ENCODE assay signal across 12 cellular contexts in the genomic region with DNA sequence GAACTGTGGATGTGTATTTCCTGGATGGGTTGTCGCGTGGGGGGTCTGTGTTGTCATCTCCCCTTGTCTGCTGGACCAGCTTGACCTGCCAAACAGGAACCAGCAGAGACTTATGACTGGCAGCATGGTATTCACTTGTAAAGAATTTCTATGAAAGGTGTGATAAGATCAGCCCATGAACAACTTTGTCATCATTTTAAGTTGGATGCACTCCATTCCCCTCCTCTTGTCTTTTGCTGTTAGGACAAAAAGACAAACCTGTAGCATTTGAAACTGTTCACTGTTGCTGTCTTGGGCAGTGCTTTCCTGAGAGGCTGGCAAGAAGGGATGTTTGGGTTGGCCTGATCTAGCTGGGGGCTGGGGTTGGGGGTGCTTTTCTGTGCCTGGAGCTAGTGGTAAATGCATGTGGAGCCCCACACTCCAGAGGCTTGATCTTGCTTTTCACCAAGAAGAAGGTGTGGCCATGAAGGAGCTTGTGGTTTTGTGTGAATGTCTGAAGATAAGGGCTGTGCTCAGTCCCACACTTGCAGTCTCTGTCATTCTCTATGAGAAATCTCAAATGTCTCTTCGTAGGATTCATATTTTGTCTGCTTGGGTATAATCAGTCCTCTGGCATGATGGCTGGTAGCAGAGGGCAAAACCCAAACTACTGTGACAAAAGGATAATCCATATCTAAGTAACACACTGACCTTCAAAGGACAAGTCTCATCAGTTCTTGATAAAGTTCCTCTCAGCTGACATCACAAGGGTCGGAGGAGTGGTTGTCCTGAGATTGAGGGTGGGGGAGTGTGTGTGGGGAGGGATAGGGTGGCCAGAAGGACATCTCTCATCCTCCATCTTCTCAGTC. TPM values are rescaled to one million over a fixed set of nuclear protein-coding genes. Genes with fewer than 3 reads are reported as not detected.
DNase-seq lines count a peak whose midpoint lies in the region; ATAC-seq, FAIRE-seq and TF ChIP-seq lines count a peak whose summit lies in the region.
"Had no signal": no experiment of that assay in that cellular context is flagged by ENCODE, and none has a peak within 500 bp of the region (broad histone marks: within the 10 kb centered on the region; RNA-seq: fewer than 3 reads in every experiment).

No MANE protein-coding gene starts in this region.

- ATAC-seq in K562 (peak; percentile 99), GM18868 (IDR thresholded peaks at IDR 0.05; ENCODE audit: unreplicated experiment) (no peak)
- ATAC-seq: psoas muscle, T-cell had no signal

- no peak overlapping the region for H2AK5ac ChIP-seq in mesenchymal stem cell (ENCODE audit: low read length, severe bottlenecking)

- H3K9ac ChIP-seq in KMS-11 (no peak overlapping the region), K562 (ENCODE audit: insufficient read depth in 1 of 2, low read depth in 2 of 2, low read length in 2 of 2) (no peak overlapping the region), mesenchymal stem cell (ENCODE audit: low read length) (no peak overlapping the region)

- TF ChIP-seq CTCF in C4-2B (conservative IDR thresholded peaks at IDR 0.05) = no peak
- no peak for TF ChIP-seq CTCF in KMS-11 (conservative IDR thresholded peaks at IDR 0.05; ENCODE audit: low read depth, low read length)
- TF ChIP-seq CTCF in K562 (IDR thresholded peaks at IDR 0.05 in 2 of 3, conservative IDR thresholded peaks at IDR 0.05 in 1 of 3; ENCODE audit: insufficient read depth in 2 of 3, low read depth in 1 of 3, low read length in 3 of 3) = no peak
- no peak for TF ChIP-seq CTCF in sigmoid colon (IDR thresholded peaks at IDR 0.05)
- no peak for TF ChIP-seq CTCF in GM13976 (IDR thresholded peaks at IDR 0.05; ENCODE audit: borderline replicate concordance, control extremely low read depth, extremely low read depth, insufficient read depth, missing control alignments)

- TF ChIP-seq EP300 in K562 (IDR thresholded peaks at IDR 0.05; ENCODE audit: low read length) (no peak), sigmoid colon (IDR thresholded peaks at IDR 0.05) (no peak)

- H4K20me1 ChIP-seq in KMS-11 (ENCODE audit: insufficient read depth) (no peaks in the 10 kb centered on the region), K562 (replicated peaks; ENCODE audit: control insufficient read depth, insufficient read depth, low read length) (peaks cover 16% of the 10 kb centered on the region)

- no peaks in the 10 kb centered on the region for H3K79me2 ChIP-seq in KMS-11 (ENCODE audit: insufficient read depth, low read depth)
- H3K79me2 ChIP-seq in K562 (ENCODE audit: control insufficient read depth, insufficient read depth, low read length) = no peaks in the 10 kb centered on the region

- H3K4me1 ChIP-seq in KMS-11 (ENCODE audit: low read depth, poor library complexity, severe bottlenecking) (peaks cover 22% of the 10 kb centered on the region), K562 (replicated peaks in 1 of 2; ENCODE audit: control insufficient read depth in 2 of 2, insufficient read depth in 2 of 2, low read length in 2 of 2) (peaks cover 5 to 14% of the 10 kb centered on the region in 2 experiments; a peak in 3 of 5 replicates), mesenchymal stem cell (ENCODE audit: control insufficient read depth, insufficient read depth, low read depth, low read length) (peaks cover 8% of the 10 kb centered on the region), sigmoid colon (no peaks in the 10 kb centered on the region)
- H3K4me1 ChIP-seq: psoas muscle had no signal

- H2AFZ ChIP-seq in KMS-11 (ENCODE audit: low read depth) = no peak overlapping the region
- no peak overlapping the region for H2AFZ ChIP-seq in K562 (ENCODE audit: low read depth, low read length)
- H2AFZ ChIP-seq in mesenchymal stem cell (ENCODE audit: low read depth, low read length) = no peak overlapping the region

- H3K27me3 ChIP-seq in KMS-11 (ENCODE audit: insufficient read depth, low read depth) (no peaks in the 10 kb centered on the region), K562 (ENCODE audit: control insufficient read depth in 2 of 2, insufficient read depth in 2 of 2, low read length in 2 of 2) (no peaks in the 10 kb centered on the region), mesenchymal stem cell (ENCODE audit: control insufficient read depth in 1 of 2, insufficient read depth in 1 of 2, low read length in 2 of 2) (no peaks in the 10 kb centered on the region), sigmoid colon (no peaks in the 10 kb centered on the region)

- H3K23ac ChIP-seq in mesenchymal stem cell (ENCODE audit: low read length in 2 of 2) = peak overlapping the region in 1 of 2 experiments; percentile 63

- no peaks in the 10 kb centered on the region for H3K36me3 ChIP-seq in KMS-11 (ENCODE audit: insufficient read depth)
- H3K36me3 ChIP-seq in K562 (ENCODE audit: control insufficient read depth, insufficient read depth, low read length) = peaks cover 38% of the 10 kb centered on the region; the same call in 2 of the 3 replicates
- peaks cover 10 to 68% of the 10 kb centered on the region in 2 experiments for H3K36me3 ChIP-seq in mesenchymal stem cell (ENCODE audit: control insufficient read depth in 1 of 2, insufficient read depth in 2 of 2, low read depth in 1 of 2, low read length in 2 of 2)
- peaks cover 3 to 53% (median 8%) of the 10 kb centered on the region in 4 donors for H3K36me3 ChIP-seq in sigmoid colon

- H3K14ac ChIP-seq in mesenchymal stem cell (ENCODE audit: low read length in 2 of 2) = no peak overlapping the region

- no peak overlapping the region for H2BK12ac ChIP-seq in mesenchymal stem cell (ENCODE audit: low read length in 2 of 2)

- CTCF ChIA-PET in K562 (lab: Yijun Ruan, JAX; ENCODE audit: low intra/inter-chr PET ratio) = no interaction called here

- H3K4ac ChIP-seq in mesenchymal stem cell (ENCODE audit: low read depth in 1 of 2, low read length in 2 of 2) = no peak overlapping the region

- H3K4me2 ChIP-seq in KMS-11 (peak overlapping the region; percentile 44; the same call in 1 of the 2 replicates), K562 (ENCODE audit: insufficient read depth, low read length) (peak overlapping the region; percentile 33; the same call in 1 of the 2 replicates), mesenchymal stem cell (ENCODE audit: low read length, poor library complexity, severe bottlenecking) (no peak overlapping the region)

- POLR2A ChIA-PET in K562 (lab: Yijun Ruan, JAX) = interaction anchor here (0.6 to 1.3 kb wide), 3 partner anchors 34 to 68 kb away, joined by 3 to 6 read pairs (median 3); partner anchors contain the start of gene TMEM185B

- H2BK120ac ChIP-seq in mesenchymal stem cell (ENCODE audit: low read depth, low read length) = no peak overlapping the region

- no peak overlapping the region for H3K18ac ChIP-seq in mesenchymal stem cell (ENCODE audit: low read depth in 1 of 2, low read length in 2 of 2)

- H3K79me1 ChIP-seq in mesenchymal stem cell (replicated peaks; ENCODE audit: low read length, poor library complexity, severe bottlenecking) = peaks cover 19% of the 10 kb centered on the region

- H2BK15ac ChIP-seq in mesenchymal stem cell (ENCODE audit: low read depth, poor library complexity, severe bottlenecking) = no peak overlapping the region

- in situ Hi-C loops in K562 (cut with MboI) = loop anchor here (5.0 kb wide), 1 partner anchor 79 kb away; no protein-coding TSS in a partner anchor
- in situ Hi-C loops in GM13976 (cut with MboI; ENCODE audit: low sequenced_read_pairs, unreplicated experiment) = loop anchor here (10.0 kb wide), 1 partner anchor 67 kb away; the partner anchor contains the start of gene TMEM185B

- H3K27ac ChIP-seq in C4-2B (peak overlapping the region; percentile 85), KMS-11 (no peak overlapping the region), K562 (ENCODE audit: extremely low read depth, low read depth, low read length) (peak overlapping the region; percentile 4; the same call in 2 of the 3 replicates), mesenchymal stem cell (ENCODE audit: low read length, poor library complexity, severe bottlenecking) (no peak overlapping the region), sigmoid colon (no peak overlapping the region)
- H3K27ac ChIP-seq: psoas muscle had no signal

- intact Hi-C loops in K562 (cut with micrococcal nuclease) (loop anchor here (2.0 kb wide), 1 partner anchor 39 kb away; the partner anchor contains the start of gene RALB), sigmoid colon (cut with DNase I) (no loop called here)

- BruUV-seq in K562 (replicated peaks; lab: Mats Ljungman, UMichigan) = no TSS peak

- H4K8ac ChIP-seq in mesenchymal stem cell (ENCODE audit: low read length) = no peak overlapping the region

- DNase-seq in K562 (ENCODE audit: extremely low read depth in 1 of 4, low spot score in 3 of 4) (peak; percentile 42 to 72 (median 60)), mesenchymal stem cell (peak; percentile 16), NCI-H524 (lab: John Stamatoyannopoulos, UW) (no peak), sigmoid colon (no peak), GM13976 (ENCODE audit: low spot score) (no peak)
- DNase-seq: DMS 273 treated with DMSO at 0.1 percent for 48 hours; effector CD4-positive, alpha-beta T cell; psoas muscle; T-cell had no signal

- no peak overlapping the region for H2BK5ac ChIP-seq in mesenchymal stem cell (ENCODE audit: low read depth, low read length, poor library complexity, severe bottlenecking)

- FAIRE-seq in K562 (lab: Jason Lieb, UNC) = peak; percentile 95

- no peaks in the 10 kb centered on the region for H3K9me1 ChIP-seq in K562 (ENCODE audit: control insufficient read depth, insufficient read depth, low read length)

- H4K91ac ChIP-seq in mesenchymal stem cell (ENCODE audit: low read length) = peak overlapping the region; percentile 0

- TF ChIP-seq POLR2A in K562 (conservative IDR thresholded peaks at IDR 0.05) (no peak), sigmoid colon (IDR thresholded peaks at IDR 0.05) (no peak)

- 8% methylated on average over 4 of the region's 4 CpGs for WGBS in K562 (ENCODE audit: insufficient coverage, low coverage, missing lambda C conversion rate)
- 78% methylated on average over 2 of the region's 4 CpGs for WGBS in mesenchymal stem cell
- WGBS in sigmoid colon, 2 donors = 78 to 90% methylated on average over 4 of the region's 4 CpGs

- H3K4me3 ChIP-seq in KMS-11 (IDR thresholded peaks at IDR 0.05; ENCODE audit: insufficient read depth, low read depth, low read length) (no peak overlapping the region), K562 (no peak overlapping the region), mesenchymal stem cell (ENCODE audit: insufficient read depth in 1 of 2, low read depth in 1 of 2, low read length in 2 of 2) (no peak overlapping the region), sigmoid colon (no peak overlapping the region)
- H3K4me3 ChIP-seq: psoas muscle had no signal

- H3K9me3 ChIP-seq in K562 (replicated peaks; ENCODE audit: control insufficient read depth, insufficient read depth, low read depth, low read length) = no peaks in the 10 kb centered on the region
- H3K9me3 ChIP-seq in mesenchymal stem cell (ENCODE audit: control insufficient read depth, low read length) = no peaks in the 10 kb centered on the region
- no peaks in the 10 kb centered on the region for H3K9me3 ChIP-seq in sigmoid colon
- H3K9me3 ChIP-seq: psoas muscle had no signal

- TF ChIP-seq RAD21 in K562 (CRISPR knock-in tag; conservative IDR thresholded peaks at IDR 0.05 in 1 of 2, IDR thresholded peaks at IDR 0.05 in 1 of 2) = 0 out of 4 replicates have a peak, but pooled peaks of 1 of the 2 experiments have one; percentile 8

RNA-seq across cellular contexts. Expression of gene RALB, which starts 39.0 kb away (rescaled TPM):
- total RNA-seq in K562 (2011; cell fraction: chromatin; rRNA removed; ENCODE audit: low replicate concordance) = 8.4 and 11.1 TPM in 2 replicates
- 7.0 and 9.2 TPM in 2 replicates for total RNA-seq in K562 (2011; cell fraction: nucleolus; rRNA removed)
- 10.0 and 20.5 TPM in 2 replicates for total RNA-seq in K562 (2011; cell fraction: nucleoplasm; rRNA removed)
- 32.6 and 38.2 TPM in 2 replicates for total RNA-seq in K562 (2014; rRNA removed)
- total RNA-seq in K562 (2014; rRNA removed; fragmentation: Illumina TruSeq; extraction: Trizol) = 38.4 and 42.0 TPM in 2 replicates
- total RNA-seq in K562 (2015; rRNA removed; fragmentation: Illumina TruSeq; extraction: Trizol) = 58.1 and 65.6 TPM in 2 replicates
- 30.9 and 31.6 TPM in 2 replicates for total RNA-seq in K562 (2021)
- 53.5 and 64.2 TPM in 2 replicates for polyA plus RNA-seq in K562 (2011; rRNA removed)
- 26.9 and 46.9 TPM in 2 replicates for polyA plus RNA-seq in K562 (2011; cell fraction: cytosol; rRNA removed)
- polyA plus RNA-seq in K562 (2011; cell fraction: nucleus; rRNA removed) = 11.6 and 15.0 TPM in 2 replicates
- polyA plus RNA-seq in K562 (2012) = 67.0 TPM in 2 replicates
- 48.1 and 56.8 TPM in 2 replicates for polyA plus RNA-seq in K562 (2014; fragmentation: Illumina TruSeq; extraction: Trizol)
- 10 to 100 TPM; 14.8 to 29.9 TPM for polyA plus RNA-seq in K562 (2014; fragmentation: Nextera tagmentation; extraction: Ambion mirVana)
- 41.1 and 46.6 TPM in 2 replicates for polyA plus RNA-seq in K562 (2014; rRNA removed)
- polyA minus RNA-seq in K562 (2011; rRNA and poly(A)+ RNA removed) = 38.1 and 47.9 TPM in 2 replicates
- 17.7 and 19.5 TPM in 2 replicates for polyA minus RNA-seq in K562 (2011; cell fraction: cytosol; rRNA and poly(A)+ RNA removed)
- 7.8 and 12.8 TPM in 2 replicates for polyA minus RNA-seq in K562 (2011; cell fraction: nucleus; rRNA and poly(A)+ RNA removed)
- polyA plus RNA-seq in mesenchymal stem cell (2013, experiment 1 of 2) = 50.6 TPM
- 51.3 TPM for polyA plus RNA-seq in mesenchymal stem cell (2013, experiment 2 of 2)
- total RNA-seq in sigmoid colon = 10 to 100 TPM; 47.9 to 60.2 (median 50.5) TPM
- polyA plus RNA-seq in sigmoid colon = 100 to 1,000 TPM in 2 of 3 donors, 10 to 100 TPM in 1; 86.6 to 143 (median 118) TPM

RNA-seq across cellular contexts. Expression of gene INHBB, which starts 54.2 kb away (rescaled TPM):
- not detected in 2 replicates for total RNA-seq in K562 (2011; cell fraction: chromatin; rRNA removed; ENCODE audit: low replicate concordance)
- not detected in 2 replicates for total RNA-seq in K562 (2011; cell fraction: nucleolus; rRNA removed)
- not detected in 2 replicates for total RNA-seq in K562 (2011; cell fraction: nucleoplasm; rRNA removed)
- not detected in 2 replicates for total RNA-seq in K562 (2014; rRNA removed)
- total RNA-seq in K562 (2014; rRNA removed; fragmentation: Illumina TruSeq; extraction: Trizol) = not detected in 2 replicates
- not detected in 2 replicates for total RNA-seq in K562 (2015; rRNA removed; fragmentation: Illumina TruSeq; extraction: Trizol)
- 0.11 TPM in 1 of 2 replicates, not detected in the other for total RNA-seq in K562 (2021)
- not detected in 2 replicates for polyA plus RNA-seq in K562 (2011; rRNA removed)
- not detected in 2 replicates for polyA plus RNA-seq in K562 (2011; cell fraction: cytosol; rRNA removed)
- not detected in 2 replicates for polyA plus RNA-seq in K562 (2011; cell fraction: nucleus; rRNA removed)
- polyA plus RNA-seq in K562 (2012) = not detected in 2 replicates
- 0.04 TPM in 1 of 2 replicates, not detected in the other for polyA plus RNA-seq in K562 (2014; fragmentation: Illumina TruSeq; extraction: Trizol)
- polyA plus RNA-seq in K562 (2014; fragmentation: Nextera tagmentation; extraction: Ambion mirVana) = not detected
- polyA plus RNA-seq in K562 (2014; rRNA removed) = not detected in 2 replicates
- not detected in 2 replicates for polyA minus RNA-seq in K562 (2011; rRNA and poly(A)+ RNA removed)
- polyA minus RNA-seq in K562 (2011; cell fraction: cytosol; rRNA and poly(A)+ RNA removed) = not detected in 2 replicates
- polyA minus RNA-seq in K562 (2011; cell fraction: nucleus; rRNA and poly(A)+ RNA removed) = not detected in 2 replicates
- 0.01 TPM for polyA plus RNA-seq in mesenchymal stem cell (2013, experiment 1 of 2)
- 0.01 TPM for polyA plus RNA-seq in mesenchymal stem cell (2013, experiment 2 of 2)
- total RNA-seq in sigmoid colon = 1 to 10 TPM in 3 of 4 donors, under 1 TPM in 1; 0.99 to 1.8 (median 1.2) TPM
- polyA plus RNA-seq in sigmoid colon = 1 to 10 TPM in 1 of 3 donors, under 1 TPM in 1, not detected in 1; 0.60 to 1.4 TPM

Comparison
In these comparisons a context has a peak if more than half of its experiments do, and no peak if none do; other contexts are left out.
1. H3K27ac ChIP-seq: peak in C4-2B (single experiment) and K562 (single experiment); none in KMS-11 (single experiment), mesenchymal stem cell (single experiment) and sigmoid colon (0 of 4).
2. DNase-seq: peak in K562 (4 of 4) and mesenchymal stem cell (single experiment); none in NCI-H524 (0 of 2), sigmoid colon (single experiment) and GM13976 (single experiment).